Comparison of ENCODE assay signal across 8 cellular contexts in genomic region chr11:27362749-27363575, GRCh38. TPM values are rescaled to one million over a fixed set of nuclear protein-coding genes. Genes with fewer than 3 reads are reported as not detected.
DNase-seq lines count a peak whose midpoint lies in the region; ATAC-seq and TF ChIP-seq lines count a peak whose summit lies in the region.

Gene CCDC34, minus strand, starts transcription at chr11:27363215. Its CDS starts 21 bp downstream, at chr11:27363194.

- DNase-seq in DMS79 treated with DMSO at 0.1 percent for 48 hours (lab: John Stamatoyannopoulos, UW), result peak; percentile 80
- DNase-seq in KG1 (lab: John Stamatoyannopoulos, UW), result peak; percentile 85
- DNase-seq in Panc1 (ENCODE audit: low read depth, low spot score), result peak; percentile 46
- DNase-seq in activated T-cell treated with anti-CD3 and anti-CD28 coated beads, Interleukin-2, amount 50 U/mL, for 4 hours, result peak; percentile 78
- DNase-seq in stimulated activated CD8-positive, alpha-beta memory T cell treated with anti-CD3 and anti-CD28 coated beads, Interleukin-7, amount 100 ng/mL, for 1 hour (ENCODE audit: low read depth in 2 of 2), result peak; percentile 68 to 70

- CTCF ChIA-PET in Panc1 (lab: Charles Lee), result interaction anchor here (0.6 kb wide), 1 partner anchor 67 kb away, joined by 3 read pairs; no protein-coding TSS in a partner anchor

- H3K9me3 ChIP-seq in Panc1 (ENCODE audit: control insufficient read depth, insufficient read depth, low read depth, low read length) (no peaks in the 10 kb centered on the region), muscle layer of duodenum (ENCODE audit: control insufficient read depth in 1 of 2, low read length in 2 of 2) (no peaks in the 10 kb centered on the region)

- intact Hi-C loops in Panc1 (cut with micrococcal nuclease; ENCODE audit: unreplicated experiment), result loop anchor here (10.0 kb wide), 1 partner anchor 178 kb away; no protein-coding TSS in a partner anchor

- no peaks in the 10 kb centered on the region for H3K9me3 Mint-ChIP-seq in activated T-cell treated with anti-CD3 and anti-CD28 coated beads, Interleukin-2, amount 50 U/mL, for 4 hours

- TF ChIP-seq CTCF in Panc1 (IDR thresholded peaks at IDR 0.05), result no peak

- H3K4me3 Mint-ChIP-seq in activated T-cell treated with anti-CD3 and anti-CD28 coated beads, Interleukin-2, amount 50 U/mL, for 4 hours, result peak within 1 kb of the TSS; percentile 91

- BruUV-seq in Panc1 (replicated peaks; lab: Mats Ljungman, UMichigan), result TSS peak; percentile 16

- in situ Hi-C loops in Panc1 (cut with HindIII; ENCODE audit: low pct_unique_long_range_greater_than_20kb, low sequenced_read_pairs), result no loop called here

- POLR2A ChIA-PET in Panc1 (lab: Charles Lee), result no interaction called here

- peaks cover 24% of the 10 kb centered on the region for H3K4me1 Mint-ChIP-seq in activated T-cell treated with anti-CD3 and anti-CD28 coated beads, Interleukin-2, amount 50 U/mL, for 4 hours (ENCODE audit: low read depth)

- H3K27ac ChIP-seq in Panc1 (ENCODE audit: low read length) (peak within 1 kb of the TSS; percentile 95), muscle layer of duodenum (ENCODE audit: low read length) (peak within 1 kb of the TSS; percentile 28)

- H3K36me3 Mint-ChIP-seq in activated T-cell treated with anti-CD3 and anti-CD28 coated beads, Interleukin-2, amount 50 U/mL, for 4 hours (ENCODE audit: insufficient read depth), result no peaks in the 10 kb centered on the region

- ATAC-seq in GM21786 (IDR thresholded peaks at IDR 0.05; ENCODE audit: unreplicated experiment) (peak; percentile 100), Panc1 (peak; percentile 99), esophagus mucosa (peak; percentile 99)
- peak; percentile 98 to 99 for ATAC-seq in activated T-cell treated with anti-CD3 and anti-CD28 coated beads, Interleukin-2, amount 50 U/mL, for 4 hours

- H3K4me3 ChIP-seq in Panc1 (ENCODE audit: low read depth in 2 of 2, low read length in 2 of 2) (peak within 1 kb of the TSS; percentile 63 to 79), muscle layer of duodenum (ENCODE audit: low read depth in 1 of 2, low read length in 2 of 2) (peak within 1 kb of the TSS; percentile 80 to 96)

- H3K27me3 Mint-ChIP-seq in activated T-cell treated with anti-CD3 and anti-CD28 coated beads, Interleukin-2, amount 50 U/mL, for 4 hours (ENCODE audit: low read depth), result no peaks in the 10 kb centered on the region

- H3K4me1 ChIP-seq in Panc1 (ENCODE audit: control insufficient read depth, insufficient read depth, low read length) (peaks cover 33% of the 10 kb centered on the region), muscle layer of duodenum (ENCODE audit: control insufficient read depth in 1 of 2, insufficient read depth in 2 of 2, low read length in 2 of 2) (peaks cover 0 to 11% of the 10 kb centered on the region in 2 donors)

- H3K36me3 ChIP-seq in Panc1 (ENCODE audit: control insufficient read depth, insufficient read depth, low read length) (no peaks in the 10 kb centered on the region), muscle layer of duodenum (ENCODE audit: control insufficient read depth in 1 of 2, insufficient read depth in 2 of 2, low read length in 2 of 2) (peaks cover 0 to 4% of the 10 kb centered on the region in 2 donors)

- H3K27me3 ChIP-seq in Panc1 (ENCODE audit: control insufficient read depth, insufficient read depth, low read length) (no peaks in the 10 kb centered on the region), muscle layer of duodenum (ENCODE audit: low read depth, low read length) (no peaks in the 10 kb centered on the region)

RNA-seq across cellular contexts. Expression of gene CCDC34, which starts in this region (rescaled TPM):
- 28.3 TPM for total RNA-seq in Panc1 (2021; ENCODE audit: unreplicated experiment)
- polyA plus RNA-seq in Panc1 (2012; ENCODE audit: insufficient read length), result 21.2 TPM
- 1 to 10 TPM; 5.5 to 6.9 (median 6.3) TPM for total RNA-seq in activated T-cell treated with anti-CD3 and anti-CD28 coated beads, Interleukin-2, amount 50 U/mL, for 4 hours
- 10.2 TPM for total RNA-seq in esophagus mucosa

Comparison
In these comparisons a context has a peak if more than half of its experiments do, and no peak if none do; other contexts are left out.
1. Peak in every context shown above with its lines: DNase-seq, ATAC-seq, H3K4me3 ChIP-seq and H3K27ac ChIP-seq.